23 cellular contexts compared by ENCODE assay signal in the genomic region with DNA sequence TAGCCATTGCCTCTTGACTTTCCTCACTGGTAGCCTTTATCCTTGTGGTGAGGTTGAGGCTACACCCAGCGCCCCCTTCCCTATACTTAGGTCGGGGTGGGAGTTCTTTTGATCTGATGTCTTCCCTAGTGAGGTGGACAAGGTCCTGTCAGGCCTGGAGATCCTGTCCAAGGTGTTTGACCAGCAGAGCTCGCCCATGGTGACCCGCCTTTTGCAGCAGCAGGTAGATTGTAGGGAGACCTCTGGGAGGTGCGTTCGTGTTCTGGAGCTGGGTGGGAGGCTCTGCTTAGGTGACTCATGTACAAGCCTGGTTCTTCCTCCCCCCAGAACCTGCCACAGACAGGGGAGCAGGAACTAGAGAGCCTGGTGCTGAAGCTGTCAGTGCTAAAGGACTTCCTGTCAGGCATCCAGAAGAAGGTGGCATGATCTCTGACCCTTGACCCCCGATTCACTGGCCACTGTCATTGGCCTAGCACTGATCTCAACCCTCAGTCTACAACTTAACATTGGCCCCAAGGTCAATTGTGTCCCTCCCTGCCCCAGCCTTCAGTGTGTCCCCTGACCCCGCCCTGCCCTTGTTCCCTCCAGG. TPM values are rescaled to one million over a fixed set of nuclear protein-coding genes. Genes with fewer than 3 reads are reported as not detected.
DNase-seq lines count a peak whose midpoint lies in the region; ATAC-seq and TF ChIP-seq lines count a peak whose summit lies in the region.
"Had no signal": no experiment of that assay in that cellular context is flagged by ENCODE, and none has a peak within 500 bp of the region (broad histone marks: within the 10 kb centered on the region; RNA-seq: fewer than 3 reads in every experiment).

No MANE protein-coding gene starts in this region.

- no peaks in the 10 kb centered on the region for H3K9me3 Mint-ChIP-seq in CD8-positive, alpha-beta T cell
- H3K9me3 Mint-ChIP-seq in effector memory CD8-positive, alpha-beta T cell, result no peaks in the 10 kb centered on the region
- no peaks in the 10 kb centered on the region for H3K9me3 Mint-ChIP-seq in osteocyte (ENCODE audit: unreplicated experiment)
- H3K9me3 Mint-ChIP-seq: activated CD4-positive, alpha-beta T cell treated with anti-CD3 and anti-CD28 coated beads, Interleukin-2, amount 10 ng/mL, durations not matched to agents 7 days and 5 days; activated naive CD4-positive, alpha-beta T cell treated with anti-CD3 and anti-CD28 coated beads for 36 hours; H9; memory B cell had no signal

- CTCF ChIA-PET in CD8-positive, alpha-beta T cell (lab: Charles Lee), result no interaction called here

- H3K36me3 ChIP-seq in CD8-positive, alpha-beta T cell (ENCODE audit: insufficient read depth, low read length), result peaks cover 34% of the 10 kb centered on the region
- peaks cover 47% of the 10 kb centered on the region for H3K36me3 ChIP-seq in H7 (replicated peaks; ENCODE audit: control insufficient read depth, insufficient read depth, low read length)

- peak in 1 of 7 experiments; percentile 41 for DNase-seq in CD8-positive, alpha-beta T cell
- DNase-seq in H7 (peak; percentile 17), osteocyte (ENCODE audit: extremely low spot score, unreplicated experiment) (peak; percentile 51), Right ventricle myocardium superior (no peak), NCI-H1105 (lab: John Stamatoyannopoulos, UW) (no peak)
- no peak for DNase-seq in effector memory CD8-positive, alpha-beta T cell
- DNase-seq: activated CD4-positive, alpha-beta T cell treated with anti-CD3 and anti-CD28 coated beads, Interleukin-2, amount 10 ng/mL, durations not matched to agents 7 days and 5 days; activated naive CD4-positive, alpha-beta T cell treated with anti-CD3 and anti-CD28 coated beads for 36 hours; dermis blood vessel endothelial cell; DMS 273 treated with DMSO at 0.1 percent for 48 hours; H9; NCI-H1092; NCI-H1930; NCI-H2227 treated with DMSO at 0.1 percent for 48 hours; NCI-H748 treated with DMSO at 0.1 percent for 48 hours had no signal

- no peak for ATAC-seq in CD8-positive, alpha-beta T cell
- ATAC-seq in effector memory CD8-positive, alpha-beta T cell (replicated peaks), result no peak
- no peak for ATAC-seq in Right ventricle myocardium superior (ENCODE audit: poor library complexity)
- ATAC-seq in SK-N-SH treated with all-trans-retinoic acid at 6 μM for 48 hours, result no peak

- H3K4me3 ChIP-seq in CD8-positive, alpha-beta T cell (ENCODE audit: low read depth, low read length), result no peak overlapping the region
- no peak overlapping the region for H3K4me3 ChIP-seq in H7 (ENCODE audit: insufficient read depth, low read depth, low read length)
- H3K4me3 ChIP-seq: skin epidermis, suprapubic skin had no signal

- H3K4me3 Mint-ChIP-seq in CD8-positive, alpha-beta T cell, result no peak overlapping the region
- H3K4me3 Mint-ChIP-seq in effector memory CD8-positive, alpha-beta T cell, result no peak overlapping the region
- H3K4me3 Mint-ChIP-seq in osteocyte (ENCODE audit: unreplicated experiment), result no peak overlapping the region
- H3K4me3 Mint-ChIP-seq: activated CD4-positive, alpha-beta T cell treated with anti-CD3 and anti-CD28 coated beads, Interleukin-2, amount 10 ng/mL, durations not matched to agents 7 days and 5 days; activated naive CD4-positive, alpha-beta T cell treated with anti-CD3 and anti-CD28 coated beads for 36 hours; H9; memory B cell had no signal

- intact Hi-C loops in CD8-positive, alpha-beta T cell (cut with DNase I, micrococcal nuclease), result loop anchor here in 1 of 2 experiments (10.0 kb wide), 1 partner anchor 1365 kb away; a partner anchor contains a TSS
- intact Hi-C loops in Right ventricle myocardium superior (cut with DNase I), result no loop called here

- H3K4me1 Mint-ChIP-seq in CD8-positive, alpha-beta T cell (ENCODE audit: low read depth), result peaks cover 13% of the 10 kb centered on the region
- peaks cover 24 to 34% of the 10 kb centered on the region in 2 donors for H3K4me1 Mint-ChIP-seq in effector memory CD8-positive, alpha-beta T cell (ENCODE audit: low read depth in 2 of 2)
- H3K4me1 Mint-ChIP-seq in osteocyte (ENCODE audit: unreplicated experiment), result peaks cover 39% of the 10 kb centered on the region

- H3K4me1 ChIP-seq in CD8-positive, alpha-beta T cell (ENCODE audit: insufficient read depth, low read length), result peaks cover 11% of the 10 kb centered on the region

- peaks cover 63% of the 10 kb centered on the region for H3K36me3 Mint-ChIP-seq in CD8-positive, alpha-beta T cell
- H3K36me3 Mint-ChIP-seq in effector memory CD8-positive, alpha-beta T cell (ENCODE audit: insufficient read depth), result peaks cover 20% of the 10 kb centered on the region
- peaks cover 38% of the 10 kb centered on the region for H3K36me3 Mint-ChIP-seq in osteocyte (ENCODE audit: unreplicated experiment)

- peak overlapping the region; percentile 57 for H3K27ac Mint-ChIP-seq in CD8-positive, alpha-beta T cell
- H3K27ac Mint-ChIP-seq in effector memory CD8-positive, alpha-beta T cell, result peak overlapping the region; percentile 54 to 77
- H3K27ac Mint-ChIP-seq in osteocyte (ENCODE audit: unreplicated experiment), result peak overlapping the region; percentile 54
- H3K27ac Mint-ChIP-seq: activated CD4-positive, alpha-beta T cell treated with anti-CD3 and anti-CD28 coated beads, Interleukin-2, amount 10 ng/mL, durations not matched to agents 7 days and 5 days; activated naive CD4-positive, alpha-beta T cell treated with anti-CD3 and anti-CD28 coated beads for 36 hours; H9; memory B cell had no signal

- H3K27me3 ChIP-seq in CD8-positive, alpha-beta T cell (ENCODE audit: insufficient read depth, low read length), result no peaks in the 10 kb centered on the region
- H3K27me3 ChIP-seq in H7 (ENCODE audit: control insufficient read depth, insufficient read depth, low read length), result no peaks in the 10 kb centered on the region; the same call in 1 of the 2 replicates
- H3K27me3 ChIP-seq: suprapubic skin had no signal

- TF ChIP-seq CTCF in CD8-positive, alpha-beta T cell (IDR thresholded peaks at IDR 0.05), result no peak
- TF ChIP-seq CTCF in osteocyte (IDR thresholded peaks at IDR 0.05), result no peak

- no peaks in the 10 kb centered on the region for H3K9me3 ChIP-seq in CD8-positive, alpha-beta T cell (ENCODE audit: low read length)
- H3K9me3 ChIP-seq: suprapubic skin had no signal

- H3K27ac ChIP-seq in CD8-positive, alpha-beta T cell (ENCODE audit: low read depth, low read length), result no peak overlapping the region
- H3K27ac ChIP-seq: HL-60, skin epidermis, suprapubic skin, VCaP had no signal

- POLR2A ChIA-PET in CD8-positive, alpha-beta T cell (lab: Charles Lee), result no interaction called here

- H3K27me3 Mint-ChIP-seq in CD8-positive, alpha-beta T cell (ENCODE audit: low read depth), result no peaks in the 10 kb centered on the region
- no peaks in the 10 kb centered on the region for H3K27me3 Mint-ChIP-seq in effector memory CD8-positive, alpha-beta T cell
- no peaks in the 10 kb centered on the region for H3K27me3 Mint-ChIP-seq in osteocyte (ENCODE audit: unreplicated experiment)
- H3K27me3 Mint-ChIP-seq: activated CD4-positive, alpha-beta T cell treated with anti-CD3 and anti-CD28 coated beads, Interleukin-2, amount 10 ng/mL, durations not matched to agents 7 days and 5 days; memory B cell had no signal

TF ChIP-seq in SK-N-SH treated with all-trans-retinoic acid at 6 μM for 48 hours, 23 proteins besides CTCF, POLR2A, EP300 and RAD21 (continues in another document):
- TF ChIP-seq, protein P1, sequence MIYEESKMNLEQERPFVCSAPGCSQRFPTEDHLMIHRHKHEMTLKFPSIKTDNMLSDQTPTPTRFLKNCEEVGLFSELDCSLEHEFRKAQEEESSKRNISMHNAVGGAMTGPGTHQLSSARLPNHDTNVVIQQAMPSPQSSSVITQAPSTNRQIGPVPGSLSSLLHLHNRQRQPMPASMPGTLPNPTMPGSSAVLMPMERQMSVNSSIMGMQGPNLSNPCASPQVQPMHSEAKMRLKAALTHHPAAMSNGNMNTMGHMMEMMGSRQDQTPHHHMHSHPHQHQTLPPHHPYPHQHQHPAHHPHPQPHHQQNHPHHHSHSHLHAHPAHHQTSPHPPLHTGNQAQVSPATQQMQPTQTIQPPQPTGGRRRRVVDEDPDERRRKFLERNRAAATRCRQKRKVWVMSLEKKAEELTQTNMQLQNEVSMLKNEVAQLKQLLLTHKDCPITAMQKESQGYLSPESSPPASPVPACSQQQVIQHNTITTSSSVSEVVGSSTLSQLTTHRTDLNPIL (CRISPR knock-in tag; IDR thresholded peaks at IDR 0.05; ENCODE audit: low read depth), result no peak
- TF ChIP-seq ARNTL (CRISPR knock-in tag; IDR thresholded peaks at IDR 0.05; ENCODE audit: borderline replicate concordance, low read depth), result no peak

RNA-seq across cellular contexts. Expression of a gene that starts 4.9 kb away (rescaled TPM):
- 100 to 1,000 TPM; 113 to 119 TPM for total RNA-seq in CD8-positive, alpha-beta T cell
- 98.6 and 109 TPM in 2 replicates for total RNA-seq in H7 (2014; rRNA removed; shearing (Covaris generic))
- total RNA-seq in osteocyte (259 and 289 TPM in 2 replicates), Right ventricle myocardium superior (133 TPM)

RNA-seq across cellular contexts. Expression of a gene that starts 12.8 kb away (rescaled TPM):
- total RNA-seq in CD8-positive, alpha-beta T cell, result not detected
- not detected in 2 replicates for total RNA-seq in H7 (2014; rRNA removed; shearing (Covaris generic))
- total RNA-seq in osteocyte (not detected in 2 replicates), Right ventricle myocardium superior (27.1 TPM)
- total RNA-seq: activated CD4-positive, alpha-beta T cell treated with anti-CD3 and anti-CD28 coated beads, Interleukin-2, amount 10 ng/mL, durations not matched to agents 7 days and 5 days; activated naive CD4-positive, alpha-beta T cell treated with anti-CD3 and anti-CD28 coated beads for 36 hours; dermis blood vessel endothelial cell; H9; LHCN-M2; renal cortical epithelial cell had no signal

RNA-seq across cellular contexts. Expression of a gene that starts 14.5 kb away (rescaled TPM):
- not detected for total RNA-seq in CD8-positive, alpha-beta T cell
- total RNA-seq in H7 (2014; rRNA removed; shearing (Covaris generic)), result 2.5 and 2.8 TPM in 2 replicates
- not detected in 2 replicates for total RNA-seq in osteocyte
- not detected for total RNA-seq in Right ventricle myocardium superior
- total RNA-seq: activated CD4-positive, alpha-beta T cell treated with anti-CD3 and anti-CD28 coated beads, Interleukin-2, amount 10 ng/mL, durations not matched to agents 7 days and 5 days; activated naive CD4-positive, alpha-beta T cell treated with anti-CD3 and anti-CD28 coated beads for 36 hours; dermis blood vessel endothelial cell; LHCN-M2; renal cortical epithelial cell; suprapubic skin had no signal

RNA-seq across cellular contexts. Expression of a gene that starts 37.5 kb away (rescaled TPM):
- total RNA-seq in CD8-positive, alpha-beta T cell, result not detected
- 0.41 and 1.3 TPM in 2 replicates for total RNA-seq in H7 (2014; rRNA removed; shearing (Covaris generic))
- total RNA-seq in osteocyte, result not detected in 2 replicates
- 0.94 TPM for total RNA-seq in Right ventricle myocardium superior
- total RNA-seq: activated CD4-positive, alpha-beta T cell treated with anti-CD3 and anti-CD28 coated beads, Interleukin-2, amount 10 ng/mL, durations not matched to agents 7 days and 5 days; activated naive CD4-positive, alpha-beta T cell treated with anti-CD3 and anti-CD28 coated beads for 36 hours had no signal

Comparison
In these comparisons a context has a peak if more than half of its experiments do, and no peak if none do; other contexts are left out.
1. DNase-seq: peak in H7 (single experiment) and osteocyte (single experiment); none in effector memory CD8-positive, alpha-beta T cell (0 of 3), Right ventricle myocardium superior (single experiment) and NCI-H1105 (single experiment).
2. RNA of a gene that starts 12.8 kb away (total RNA-seq): 27.1 TPM in Right ventricle myocardium superior (single experiment); not detected in CD8-positive, alpha-beta T cell, not detected in H7 and not detected in osteocyte; every median in the first group is over 10 times any median in the second.
3. Peak in every context shown above with its lines, with median percentiles within 50 percentile points of each other: H3K27ac Mint-ChIP-seq.